Comparison of ENCODE assay signal across 17 cellular contexts in genomic region chr3:195012100-195012499, GRCh38.
DNase-seq lines count a peak whose midpoint lies in the region; ATAC-seq and TF ChIP-seq lines count a peak whose summit lies in the region.
"Had no signal": no experiment of that assay in that cellular context is flagged by ENCODE, and none has a peak within 500 bp of the region (broad histone marks: within the 10 kb centered on the region; RNA-seq: fewer than 3 reads in every experiment).

No MANE protein-coding gene starts in this region.

- H3K4me2 ChIP-seq in neural progenitor cell: no peak overlapping the region
- H3K4me2 ChIP-seq: GM23338 had no signal

- no peaks in the 10 kb centered on the region for H3K36me3 Mint-ChIP-seq in neural progenitor cell
- H3K36me3 Mint-ChIP-seq: CD8-positive, alpha-beta T cell had no signal

- no peaks in the 10 kb centered on the region for H3K79me2 ChIP-seq in neural progenitor cell (ENCODE audit: low read depth)

- peaks cover 15% of the 10 kb centered on the region for H3K4me1 Mint-ChIP-seq in neural progenitor cell

- H3K4me1 ChIP-seq in neural progenitor cell: no peaks in the 10 kb centered on the region
- H3K4me1 ChIP-seq: Peyer's patch had no signal

- H3K27ac Mint-ChIP-seq in neural progenitor cell: peak overlapping the region; percentile 49
- H3K27ac Mint-ChIP-seq: CD8-positive, alpha-beta T cell; GM23338 had no signal

- H3K9ac ChIP-seq in neural progenitor cell: no peak overlapping the region

- H3F3A ChIP-seq in neural progenitor cell (ENCODE audit: low read depth): no peaks in the 10 kb centered on the region

- no peak overlapping the region for H2AFZ ChIP-seq in neural progenitor cell (replicated peaks)
- H2AFZ ChIP-seq: GM23338 had no signal

- no peaks in the 10 kb centered on the region for H3K9me3 ChIP-seq in neural progenitor cell (ENCODE audit: low read depth)
- H3K9me3 ChIP-seq: Peyer's patch had no signal

- no peaks in the 10 kb centered on the region for H3K27me3 ChIP-seq in neural progenitor cell
- H3K27me3 ChIP-seq: Peyer's patch had no signal

- H3K9me3 Mint-ChIP-seq in neural progenitor cell: peaks cover 26% of the 10 kb centered on the region
- H3K9me3 Mint-ChIP-seq: CD8-positive, alpha-beta T cell had no signal

- H3K4me3 Mint-ChIP-seq in neural progenitor cell: no peak overlapping the region
- H3K4me3 Mint-ChIP-seq: CD8-positive, alpha-beta T cell; GM23338 had no signal

- H3K27me3 Mint-ChIP-seq in neural progenitor cell (ENCODE audit: insufficient read depth, low read depth): peaks cover 14% of the 10 kb centered on the region

- no peaks in the 10 kb centered on the region for H4K20me1 ChIP-seq in neural progenitor cell (ENCODE audit: low read depth)

- no peak for TF ChIP-seq CTCF in neural progenitor cell (IDR thresholded peaks at IDR 0.05)

- no peak overlapping the region for H3K27ac ChIP-seq in neural progenitor cell
- H3K27ac ChIP-seq: Peyer's patch had no signal

- no peaks in the 10 kb centered on the region for H3K36me3 ChIP-seq in neural progenitor cell
- H3K36me3 ChIP-seq: Peyer's patch had no signal

- H3K4me3 ChIP-seq in neural progenitor cell: no peak overlapping the region
- H3K4me3 ChIP-seq: GM23338, Peyer's patch had no signal

- peak; percentile 56 for DNase-seq in activated effector memory CD4-positive, alpha-beta T cell treated with anti-CD3 and anti-CD28 coated beads, Interleukin-2, amount 50 U/mL, for 16 hours
- DNase-seq in activated effector memory CD4-positive, alpha-beta T cell treated with Interleukin-2 at 50 U/mL for 16 hours: no peak
- DNase-seq in ecto neural progenitor cell (ENCODE audit: low spot score): peak; percentile 27
- no peak for DNase-seq in neural progenitor cell (ENCODE audit: low spot score)
- DNase-seq in NCI-H146 (lab: John Stamatoyannopoulos, UW): no peak
- DNase-seq in hypothalamus (lab: John Stamatoyannopoulos, UW): no peak
- DNase-seq in left lobe of liver (ENCODE audit: low spot score): no peak
- DNase-seq: 8988T; CD8-positive, alpha-beta T cell; KG1; NCI-H1092; NCI-H2227 treated with DMSO at 0.1 percent for 48 hours; NCI-H524; SIG-M5 had no signal

- ATAC-seq in left lobe of liver (no peak), HG03139 (IDR thresholded peaks at IDR 0.05; ENCODE audit: unreplicated experiment) (no peak)
- ATAC-seq: CD8-positive, alpha-beta T cell; GM23338 had no signal

Comparison
In these comparisons a context has a peak if more than half of its experiments do, and no peak if none do; other contexts are left out.
1. DNase-seq: peak in activated effector memory CD4-positive, alpha-beta T cell treated with anti-CD3 and anti-CD28 coated beads, Interleukin-2, amount 50 U/mL, for 16 hours (single experiment) and ecto neural progenitor cell (single experiment); none in activated effector memory CD4-positive, alpha-beta T cell treated with Interleukin-2 at 50 U/mL for 16 hours (single experiment), neural progenitor cell (single experiment), NCI-H146 (single experiment), hypothalamus (0 of 51) and left lobe of liver (single experiment).